In the genomic region with DNA sequence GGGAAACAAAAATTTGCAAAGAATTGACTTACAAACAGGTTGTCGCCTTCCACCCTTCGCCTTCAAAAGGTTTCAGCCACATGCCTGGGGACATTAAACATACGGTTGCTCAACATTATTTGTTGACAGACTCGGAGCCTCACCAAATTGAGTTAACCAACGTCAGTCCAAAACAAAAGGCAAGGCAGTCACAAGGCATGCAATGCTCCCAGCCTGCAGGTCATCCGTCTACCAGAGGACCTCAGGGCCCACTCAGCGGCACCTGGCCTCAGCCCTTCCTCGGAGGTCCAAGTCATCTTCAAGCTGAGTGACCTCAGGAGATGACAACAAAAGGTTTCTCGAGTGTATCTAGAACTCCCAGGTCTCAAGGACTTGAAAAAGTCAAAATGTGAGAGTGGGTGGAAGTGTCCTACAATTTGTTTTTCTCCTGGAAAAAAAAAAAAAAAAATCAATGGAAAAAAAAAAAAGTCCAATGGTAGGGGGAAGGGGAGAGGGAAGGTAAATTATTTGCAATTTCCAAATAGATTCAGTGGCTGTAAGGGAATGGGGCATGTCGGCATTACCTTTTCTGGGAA, we compare ENCODE assay signal across 1 cellular context.
TF ChIP-seq lines count a peak whose summit lies in the region.

No MANE protein-coding gene starts in this region.

TF ChIP-seq in HepG2, 621 proteins besides CTCF, POLR2A, EP300 and RAD21 (continued from another document and continues in another):
- TF ChIP-seq, protein P1, sequence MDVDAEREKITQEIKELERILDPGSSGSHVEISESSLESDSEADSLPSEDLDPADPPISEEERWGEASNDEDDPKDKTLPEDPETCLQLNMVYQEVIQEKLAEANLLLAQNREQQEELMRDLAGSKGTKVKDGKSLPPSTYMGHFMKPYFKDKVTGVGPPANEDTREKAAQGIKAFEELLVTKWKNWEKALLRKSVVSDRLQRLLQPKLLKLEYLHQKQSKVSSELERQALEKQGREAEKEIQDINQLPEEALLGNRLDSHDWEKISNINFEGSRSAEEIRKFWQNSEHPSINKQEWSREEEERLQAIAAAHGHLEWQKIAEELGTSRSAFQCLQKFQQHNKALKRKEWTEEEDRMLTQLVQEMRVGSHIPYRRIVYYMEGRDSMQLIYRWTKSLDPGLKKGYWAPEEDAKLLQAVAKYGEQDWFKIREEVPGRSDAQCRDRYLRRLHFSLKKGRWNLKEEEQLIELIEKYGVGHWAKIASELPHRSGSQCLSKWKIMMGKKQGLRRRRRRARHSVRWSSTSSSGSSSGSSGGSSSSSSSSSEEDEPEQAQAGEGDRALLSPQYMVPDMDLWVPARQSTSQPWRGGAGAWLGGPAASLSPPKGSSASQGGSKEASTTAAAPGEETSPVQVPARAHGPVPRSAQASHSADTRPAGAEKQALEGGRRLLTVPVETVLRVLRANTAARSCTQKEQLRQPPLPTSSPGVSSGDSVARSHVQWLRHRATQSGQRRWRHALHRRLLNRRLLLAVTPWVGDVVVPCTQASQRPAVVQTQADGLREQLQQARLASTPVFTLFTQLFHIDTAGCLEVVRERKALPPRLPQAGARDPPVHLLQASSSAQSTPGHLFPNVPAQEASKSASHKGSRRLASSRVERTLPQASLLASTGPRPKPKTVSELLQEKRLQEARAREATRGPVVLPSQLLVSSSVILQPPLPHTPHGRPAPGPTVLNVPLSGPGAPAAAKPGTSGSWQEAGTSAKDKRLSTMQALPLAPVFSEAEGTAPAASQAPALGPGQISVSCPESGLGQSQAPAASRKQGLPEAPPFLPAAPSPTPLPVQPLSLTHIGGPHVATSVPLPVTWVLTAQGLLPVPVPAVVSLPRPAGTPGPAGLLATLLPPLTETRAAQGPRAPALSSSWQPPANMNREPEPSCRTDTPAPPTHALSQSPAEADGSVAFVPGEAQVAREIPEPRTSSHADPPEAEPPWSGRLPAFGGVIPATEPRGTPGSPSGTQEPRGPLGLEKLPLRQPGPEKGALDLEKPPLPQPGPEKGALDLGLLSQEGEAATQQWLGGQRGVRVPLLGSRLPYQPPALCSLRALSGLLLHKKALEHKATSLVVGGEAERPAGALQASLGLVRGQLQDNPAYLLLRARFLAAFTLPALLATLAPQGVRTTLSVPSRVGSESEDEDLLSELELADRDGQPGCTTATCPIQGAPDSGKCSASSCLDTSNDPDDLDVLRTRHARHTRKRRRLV (CRISPR knock-in tag; IDR thresholded peaks at IDR 0.05) = no peak
- TF ChIP-seq MXD4 (CRISPR knock-in tag; IDR thresholded peaks at IDR 0.05) (peak; percentile 85; the same call in 1 of the 2 replicates), ZNF282 (IDR thresholded peaks at IDR 0.05; ENCODE audit: partially characterized antibody) (no peak), ZNF816 (CRISPR knock-in tag; IDR thresholded peaks at IDR 0.05; ENCODE audit: borderline replicate concordance) (peak; percentile 95; the same call in 1 of the 2 replicates), FOXC1 (CRISPR knock-in tag; IDR thresholded peaks at IDR 0.05; ENCODE audit: borderline replicate concordance) (peak; percentile 95), ZNF232 (CRISPR knock-in tag; IDR thresholded peaks at IDR 0.05; ENCODE audit: borderline replicate concordance) (peak; percentile 98), CHD4 (IDR thresholded peaks at IDR 0.05; ENCODE audit: borderline replicate concordance, low read length) (peak; percentile 64; the same call in 1 of the 2 replicates), ZNF790 (CRISPR knock-in tag; IDR thresholded peaks at IDR 0.05; ENCODE audit: borderline replicate concordance) (no peak), ZNF263 (CRISPR knock-in tag; IDR thresholded peaks at IDR 0.05) (peak; percentile 58; the same call in 1 of the 2 replicates), ISX (CRISPR knock-in tag; conservative IDR thresholded peaks at IDR 0.05) (peak; percentile 94), SP4 (CRISPR knock-in tag; IDR thresholded peaks at IDR 0.05) (peak; percentile 49), IRX3 (CRISPR knock-in tag; IDR thresholded peaks at IDR 0.05; ENCODE audit: borderline replicate concordance, low read depth) (0 out of 2 replicates have a peak, but pooled peaks have one; percentile 56), FIP1L1 (IDR thresholded peaks at IDR 0.05; ENCODE audit: borderline replicate concordance, insufficient read depth, low read depth, low read length) (no peak), SIN3B (IDR thresholded peaks at IDR 0.05; ENCODE audit: low read length) (no peak), ZFX (CRISPR knock-in tag; IDR thresholded peaks at IDR 0.05; ENCODE audit: low read depth) (0 out of 2 replicates have a peak, but pooled peaks have one; percentile 23), GLI4 (CRISPR knock-in tag; IDR thresholded peaks at IDR 0.05; ENCODE audit: borderline replicate concordance) (no peak; the same call in 1 of the 2 replicates), TBP (CRISPR knock-in tag; IDR thresholded peaks at IDR 0.05) (no peak), FLYWCH1 (CRISPR knock-in tag; IDR thresholded peaks at IDR 0.05) (no peak; the same call in 1 of the 2 replicates), PCBP2 (optimal IDR thresholded peaks at IDR 0.05; ENCODE audit: low read depth, low read length, poor library complexity, severe bottlenecking) (no peak), ZNF879 (CRISPR knock-in tag; IDR thresholded peaks at IDR 0.05) (peak; percentile 90), TCF7 (IDR thresholded peaks at IDR 0.05; ENCODE audit: low read depth) (peak; percentile 86)
- TF ChIP-seq, protein P2, sequence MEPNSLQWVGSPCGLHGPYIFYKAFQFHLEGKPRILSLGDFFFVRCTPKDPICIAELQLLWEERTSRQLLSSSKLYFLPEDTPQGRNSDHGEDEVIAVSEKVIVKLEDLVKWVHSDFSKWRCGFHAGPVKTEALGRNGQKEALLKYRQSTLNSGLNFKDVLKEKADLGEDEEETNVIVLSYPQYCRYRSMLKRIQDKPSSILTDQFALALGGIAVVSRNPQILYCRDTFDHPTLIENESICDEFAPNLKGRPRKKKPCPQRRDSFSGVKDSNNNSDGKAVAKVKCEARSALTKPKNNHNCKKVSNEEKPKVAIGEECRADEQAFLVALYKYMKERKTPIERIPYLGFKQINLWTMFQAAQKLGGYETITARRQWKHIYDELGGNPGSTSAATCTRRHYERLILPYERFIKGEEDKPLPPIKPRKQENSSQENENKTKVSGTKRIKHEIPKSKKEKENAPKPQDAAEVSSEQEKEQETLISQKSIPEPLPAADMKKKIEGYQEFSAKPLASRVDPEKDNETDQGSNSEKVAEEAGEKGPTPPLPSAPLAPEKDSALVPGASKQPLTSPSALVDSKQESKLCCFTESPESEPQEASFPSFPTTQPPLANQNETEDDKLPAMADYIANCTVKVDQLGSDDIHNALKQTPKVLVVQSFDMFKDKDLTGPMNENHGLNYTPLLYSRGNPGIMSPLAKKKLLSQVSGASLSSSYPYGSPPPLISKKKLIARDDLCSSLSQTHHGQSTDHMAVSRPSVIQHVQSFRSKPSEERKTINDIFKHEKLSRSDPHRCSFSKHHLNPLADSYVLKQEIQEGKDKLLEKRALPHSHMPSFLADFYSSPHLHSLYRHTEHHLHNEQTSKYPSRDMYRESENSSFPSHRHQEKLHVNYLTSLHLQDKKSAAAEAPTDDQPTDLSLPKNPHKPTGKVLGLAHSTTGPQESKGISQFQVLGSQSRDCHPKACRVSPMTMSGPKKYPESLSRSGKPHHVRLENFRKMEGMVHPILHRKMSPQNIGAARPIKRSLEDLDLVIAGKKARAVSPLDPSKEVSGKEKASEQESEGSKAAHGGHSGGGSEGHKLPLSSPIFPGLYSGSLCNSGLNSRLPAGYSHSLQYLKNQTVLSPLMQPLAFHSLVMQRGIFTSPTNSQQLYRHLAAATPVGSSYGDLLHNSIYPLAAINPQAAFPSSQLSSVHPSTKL (CRISPR knock-in tag; IDR thresholded peaks at IDR 0.05) = peak; percentile 86
- TF ChIP-seq, protein P3, sequence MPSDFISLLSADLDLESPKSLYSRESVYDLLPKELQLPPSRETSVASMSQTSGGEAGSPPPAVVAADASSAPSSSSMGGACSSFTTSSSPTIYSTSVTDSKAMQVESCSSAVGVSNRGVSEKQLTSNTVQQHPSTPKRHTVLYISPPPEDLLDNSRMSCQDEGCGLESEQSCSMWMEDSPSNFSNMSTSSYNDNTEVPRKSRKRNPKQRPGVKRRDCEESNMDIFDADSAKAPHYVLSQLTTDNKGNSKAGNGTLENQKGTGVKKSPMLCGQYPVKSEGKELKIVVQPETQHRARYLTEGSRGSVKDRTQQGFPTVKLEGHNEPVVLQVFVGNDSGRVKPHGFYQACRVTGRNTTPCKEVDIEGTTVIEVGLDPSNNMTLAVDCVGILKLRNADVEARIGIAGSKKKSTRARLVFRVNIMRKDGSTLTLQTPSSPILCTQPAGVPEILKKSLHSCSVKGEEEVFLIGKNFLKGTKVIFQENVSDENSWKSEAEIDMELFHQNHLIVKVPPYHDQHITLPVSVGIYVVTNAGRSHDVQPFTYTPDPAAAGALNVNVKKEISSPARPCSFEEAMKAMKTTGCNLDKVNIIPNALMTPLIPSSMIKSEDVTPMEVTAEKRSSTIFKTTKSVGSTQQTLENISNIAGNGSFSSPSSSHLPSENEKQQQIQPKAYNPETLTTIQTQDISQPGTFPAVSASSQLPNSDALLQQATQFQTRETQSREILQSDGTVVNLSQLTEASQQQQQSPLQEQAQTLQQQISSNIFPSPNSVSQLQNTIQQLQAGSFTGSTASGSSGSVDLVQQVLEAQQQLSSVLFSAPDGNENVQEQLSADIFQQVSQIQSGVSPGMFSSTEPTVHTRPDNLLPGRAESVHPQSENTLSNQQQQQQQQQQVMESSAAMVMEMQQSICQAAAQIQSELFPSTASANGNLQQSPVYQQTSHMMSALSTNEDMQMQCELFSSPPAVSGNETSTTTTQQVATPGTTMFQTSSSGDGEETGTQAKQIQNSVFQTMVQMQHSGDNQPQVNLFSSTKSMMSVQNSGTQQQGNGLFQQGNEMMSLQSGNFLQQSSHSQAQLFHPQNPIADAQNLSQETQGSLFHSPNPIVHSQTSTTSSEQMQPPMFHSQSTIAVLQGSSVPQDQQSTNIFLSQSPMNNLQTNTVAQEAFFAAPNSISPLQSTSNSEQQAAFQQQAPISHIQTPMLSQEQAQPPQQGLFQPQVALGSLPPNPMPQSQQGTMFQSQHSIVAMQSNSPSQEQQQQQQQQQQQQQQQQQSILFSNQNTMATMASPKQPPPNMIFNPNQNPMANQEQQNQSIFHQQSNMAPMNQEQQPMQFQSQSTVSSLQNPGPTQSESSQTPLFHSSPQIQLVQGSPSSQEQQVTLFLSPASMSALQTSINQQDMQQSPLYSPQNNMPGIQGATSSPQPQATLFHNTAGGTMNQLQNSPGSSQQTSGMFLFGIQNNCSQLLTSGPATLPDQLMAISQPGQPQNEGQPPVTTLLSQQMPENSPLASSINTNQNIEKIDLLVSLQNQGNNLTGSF (CRISPR knock-in tag; IDR thresholded peaks at IDR 0.05) = peak; percentile 83; the same call in 1 of the 2 replicates
- TF ChIP-seq, protein P4, sequence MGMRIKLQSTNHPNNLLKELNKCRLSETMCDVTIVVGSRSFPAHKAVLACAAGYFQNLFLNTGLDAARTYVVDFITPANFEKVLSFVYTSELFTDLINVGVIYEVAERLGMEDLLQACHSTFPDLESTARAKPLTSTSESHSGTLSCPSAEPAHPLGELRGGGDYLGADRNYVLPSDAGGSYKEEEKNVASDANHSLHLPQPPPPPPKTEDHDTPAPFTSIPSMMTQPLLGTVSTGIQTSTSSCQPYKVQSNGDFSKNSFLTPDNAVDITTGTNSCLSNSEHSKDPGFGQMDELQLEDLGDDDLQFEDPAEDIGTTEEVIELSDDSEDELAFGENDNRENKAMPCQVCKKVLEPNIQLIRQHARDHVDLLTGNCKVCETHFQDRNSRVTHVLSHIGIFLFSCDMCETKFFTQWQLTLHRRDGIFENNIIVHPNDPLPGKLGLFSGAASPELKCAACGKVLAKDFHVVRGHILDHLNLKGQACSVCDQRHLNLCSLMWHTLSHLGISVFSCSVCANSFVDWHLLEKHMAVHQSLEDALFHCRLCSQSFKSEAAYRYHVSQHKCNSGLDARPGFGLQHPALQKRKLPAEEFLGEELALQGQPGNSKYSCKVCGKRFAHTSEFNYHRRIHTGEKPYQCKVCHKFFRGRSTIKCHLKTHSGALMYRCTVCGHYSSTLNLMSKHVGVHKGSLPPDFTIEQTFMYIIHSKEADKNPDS (CRISPR knock-in tag; IDR thresholded peaks at IDR 0.05) = no peak
- TF ChIP-seq, protein P5, sequence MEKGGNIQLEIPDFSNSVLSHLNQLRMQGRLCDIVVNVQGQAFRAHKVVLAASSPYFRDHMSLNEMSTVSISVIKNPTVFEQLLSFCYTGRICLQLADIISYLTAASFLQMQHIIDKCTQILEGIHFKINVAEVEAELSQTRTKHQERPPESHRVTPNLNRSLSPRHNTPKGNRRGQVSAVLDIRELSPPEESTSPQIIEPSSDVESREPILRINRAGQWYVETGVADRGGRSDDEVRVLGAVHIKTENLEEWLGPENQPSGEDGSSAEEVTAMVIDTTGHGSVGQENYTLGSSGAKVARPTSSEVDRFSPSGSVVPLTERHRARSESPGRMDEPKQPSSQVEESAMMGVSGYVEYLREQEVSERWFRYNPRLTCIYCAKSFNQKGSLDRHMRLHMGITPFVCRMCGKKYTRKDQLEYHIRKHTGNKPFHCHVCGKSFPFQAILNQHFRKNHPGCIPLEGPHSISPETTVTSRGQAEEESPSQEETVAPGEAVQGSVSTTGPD (CRISPR knock-in tag; IDR thresholded peaks at IDR 0.05) = peak; percentile 55; the same call in 1 of the 2 replicates
- TF ChIP-seq, protein P6, sequence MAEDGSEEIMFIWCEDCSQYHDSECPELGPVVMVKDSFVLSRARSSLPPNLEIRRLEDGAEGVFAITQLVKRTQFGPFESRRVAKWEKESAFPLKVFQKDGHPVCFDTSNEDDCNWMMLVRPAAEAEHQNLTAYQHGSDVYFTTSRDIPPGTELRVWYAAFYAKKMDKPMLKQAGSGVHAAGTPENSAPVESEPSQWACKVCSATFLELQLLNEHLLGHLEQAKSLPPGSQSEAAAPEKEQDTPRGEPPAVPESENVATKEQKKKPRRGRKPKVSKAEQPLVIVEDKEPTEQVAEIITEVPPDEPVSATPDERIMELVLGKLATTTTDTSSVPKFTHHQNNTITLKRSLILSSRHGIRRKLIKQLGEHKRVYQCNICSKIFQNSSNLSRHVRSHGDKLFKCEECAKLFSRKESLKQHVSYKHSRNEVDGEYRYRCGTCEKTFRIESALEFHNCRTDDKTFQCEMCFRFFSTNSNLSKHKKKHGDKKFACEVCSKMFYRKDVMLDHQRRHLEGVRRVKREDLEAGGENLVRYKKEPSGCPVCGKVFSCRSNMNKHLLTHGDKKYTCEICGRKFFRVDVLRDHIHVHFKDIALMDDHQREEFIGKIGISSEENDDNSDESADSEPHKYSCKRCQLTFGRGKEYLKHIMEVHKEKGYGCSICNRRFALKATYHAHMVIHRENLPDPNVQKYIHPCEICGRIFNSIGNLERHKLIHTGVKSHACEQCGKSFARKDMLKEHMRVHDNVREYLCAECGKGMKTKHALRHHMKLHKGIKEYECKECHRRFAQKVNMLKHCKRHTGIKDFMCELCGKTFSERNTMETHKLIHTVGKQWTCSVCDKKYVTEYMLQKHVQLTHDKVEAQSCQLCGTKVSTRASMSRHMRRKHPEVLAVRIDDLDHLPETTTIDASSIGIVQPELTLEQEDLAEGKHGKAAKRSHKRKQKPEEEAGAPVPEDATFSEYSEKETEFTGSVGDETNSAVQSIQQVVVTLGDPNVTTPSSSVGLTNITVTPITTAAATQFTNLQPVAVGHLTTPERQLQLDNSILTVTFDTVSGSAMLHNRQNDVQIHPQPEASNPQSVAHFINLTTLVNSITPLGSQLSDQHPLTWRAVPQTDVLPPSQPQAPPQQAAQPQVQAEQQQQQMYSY (CRISPR knock-in tag; IDR thresholded peaks at IDR 0.05) = 0 out of 2 replicates have a peak, but pooled peaks have one; percentile 43
- TF ChIP-seq, protein P7, sequence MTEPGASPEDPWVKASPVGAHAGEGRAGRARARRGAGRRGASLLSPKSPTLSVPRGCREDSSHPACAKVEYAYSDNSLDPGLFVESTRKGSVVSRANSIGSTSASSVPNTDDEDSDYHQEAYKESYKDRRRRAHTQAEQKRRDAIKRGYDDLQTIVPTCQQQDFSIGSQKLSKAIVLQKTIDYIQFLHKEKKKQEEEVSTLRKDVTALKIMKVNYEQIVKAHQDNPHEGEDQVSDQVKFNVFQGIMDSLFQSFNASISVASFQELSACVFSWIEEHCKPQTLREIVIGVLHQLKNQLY (CRISPR knock-in tag; IDR thresholded peaks at IDR 0.05) = peak; percentile 48; the same call in 1 of the 2 replicates
